ENCODE assay signal across 1 cellular context in genomic region chr6:5850848-5851255, GRCh38.
A peak's percentile ranks its signal among the peaks of the same experiment; 100 is the strongest.
TF ChIP-seq lines count a peak whose summit lies in the region.

No MANE protein-coding gene starts in this region.

TF ChIP-seq in WTC11, 78 proteins besides CTCF, POLR2A, EP300 and RAD21 (continued from another document):
- TF ChIP-seq ZNF232 (CRISPR knock-in tag; IDR thresholded peaks at IDR 0.05) (peak; percentile 31; the same call in 1 of the 2 replicates), TEAD1 (CRISPR knock-in tag; IDR thresholded peaks at IDR 0.05) (peak; percentile 85; the same call in 1 of the 2 replicates), ETV6 (CRISPR knock-in tag; IDR thresholded peaks at IDR 0.05) (0 out of 2 replicates have a peak, but pooled peaks have one; percentile 37), FOXK1 (CRISPR knock-in tag; IDR thresholded peaks at IDR 0.05) (0 out of 2 replicates have a peak, but pooled peaks have one; percentile 50), NFATC4 (CRISPR knock-in tag; IDR thresholded peaks at IDR 0.05) (no peak), NR2C2 (CRISPR knock-in tag; IDR thresholded peaks at IDR 0.05) (no peak)
- TF ChIP-seq, protein P1, sequence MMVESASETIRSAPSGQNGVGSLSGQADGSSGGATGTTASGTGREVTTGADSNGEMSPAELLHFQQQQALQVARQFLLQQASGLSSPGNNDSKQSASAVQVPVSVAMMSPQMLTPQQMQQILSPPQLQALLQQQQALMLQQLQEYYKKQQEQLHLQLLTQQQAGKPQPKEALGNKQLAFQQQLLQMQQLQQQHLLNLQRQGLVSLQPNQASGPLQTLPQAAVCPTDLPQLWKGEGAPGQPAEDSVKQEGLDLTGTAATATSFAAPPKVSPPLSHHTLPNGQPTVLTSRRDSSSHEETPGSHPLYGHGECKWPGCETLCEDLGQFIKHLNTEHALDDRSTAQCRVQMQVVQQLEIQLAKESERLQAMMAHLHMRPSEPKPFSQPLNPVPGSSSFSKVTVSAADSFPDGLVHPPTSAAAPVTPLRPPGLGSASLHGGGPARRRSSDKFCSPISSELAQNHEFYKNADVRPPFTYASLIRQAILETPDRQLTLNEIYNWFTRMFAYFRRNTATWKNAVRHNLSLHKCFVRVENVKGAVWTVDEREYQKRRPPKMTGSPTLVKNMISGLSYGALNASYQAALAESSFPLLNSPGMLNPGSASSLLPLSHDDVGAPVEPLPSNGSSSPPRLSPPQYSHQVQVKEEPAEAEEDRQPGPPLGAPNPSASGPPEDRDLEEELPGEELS (CRISPR knock-in tag; IDR thresholded peaks at IDR 0.05): no peak
